ENCODE assay signal across 18 cellular contexts in genomic region chr1:24111264-24111997, GRCh38. TPM values are rescaled to one million over a fixed set of nuclear protein-coding genes. Genes with fewer than 3 reads are reported as not detected.
A peak's percentile ranks its signal among the peaks of the same experiment; 100 is the strongest.
DNase-seq lines count a peak whose midpoint lies in the region; ATAC-seq and TF ChIP-seq lines count a peak whose summit lies in the region.
"Had no signal": no experiment of that assay in that cellular context is flagged by ENCODE, and none has a peak within 500 bp of the region (broad histone marks: within the 10 kb centered on the region; RNA-seq: fewer than 3 reads in every experiment).

No MANE protein-coding gene starts in this region.

- H3K27me3 ChIP-seq in BLaER1: no peaks in the 10 kb centered on the region
- H3K27me3 ChIP-seq in prostate gland (replicated peaks; ENCODE audit: insufficient read depth): no peaks in the 10 kb centered on the region
- H3K27me3 ChIP-seq: sigmoid colon had no signal

- no peak overlapping the region for H3K27ac ChIP-seq in BLaER1
- peak overlapping the region in 1 of 2 donors; percentile 7 for H3K27ac ChIP-seq in prostate gland
- H3K27ac ChIP-seq: dorsolateral prefrontal cortex had no signal

- 22% methylated on average over 20 of the region's 20 CpGs for WGBS in prostate gland

- H3K9me3 ChIP-seq in BLaER1 (no peaks in the 10 kb centered on the region), prostate gland (no peaks in the 10 kb centered on the region)
- H3K9me3 ChIP-seq: sigmoid colon had no signal

- no peak overlapping the region for H3K9ac ChIP-seq in BLaER1

- no peak for TF ChIP-seq CTCF in prostate gland (IDR thresholded peaks at IDR 0.05)

- H4K20me1 ChIP-seq in BLaER1: no peaks in the 10 kb centered on the region

- H3K4me3 ChIP-seq in BLaER1 (no peak overlapping the region), prostate gland (no peak overlapping the region)

- ATAC-seq in Right ventricle myocardium superior (ENCODE audit: poor library complexity) (peak; percentile 35), GM18907 (IDR thresholded peaks at IDR 0.05; ENCODE audit: unreplicated experiment) (no peak)

- peak; percentile 45 for DNase-seq in amniotic epithelial cell (ENCODE audit: low read depth)
- DNase-seq in Right ventricle myocardium superior: peak; percentile 56
- peak; percentile 50 for DNase-seq in prostate gland (ENCODE audit: low spot score)
- DNase-seq in NCI-H526 (lab: John Stamatoyannopoulos, UW): no peak
- DNase-seq in NCI-H69 (lab: John Stamatoyannopoulos, UW): no peak
- DNase-seq in pons (ENCODE audit: low spot score): no peak
- DNase-seq: activated CD4-positive, alpha-beta T cell treated with anti-CD3 and anti-CD28 coated beads, Interleukin-2, amount 10 ng/mL, durations not matched to agents 7 days and 5 days; activated T-cell treated with anti-CD3 and anti-CD28 coated beads, Interleukin-2, amount 50 U/mL, for 24 hours; Calu3; GOT3; NCI-H2029; NCI-H774; sigmoid colon had no signal

- no peaks in the 10 kb centered on the region for H3K36me3 ChIP-seq in BLaER1
- no peaks in the 10 kb centered on the region for H3K36me3 ChIP-seq in prostate gland
- H3K36me3 ChIP-seq: sigmoid colon had no signal

- intact Hi-C loops in Right ventricle myocardium superior (cut with DNase I) (loop anchor here (5.0 kb wide), 1 partner anchor 39 kb away; no protein-coding TSS in a partner anchor), prostate gland (cut with DNase I) (no loop called here)

- no peak for TF ChIP-seq POLR2A in prostate gland (IDR thresholded peaks at IDR 0.05)

- H3K4me1 ChIP-seq in BLaER1 (peaks cover 23% of the 10 kb centered on the region), prostate gland (replicated peaks) (no peaks in the 10 kb centered on the region)

- peak overlapping the region; percentile 75 for H3K4me2 ChIP-seq in BLaER1

RNA-seq across cellular contexts. Expression of gene MYOM3, which starts 0.5 kb away (rescaled TPM):
- 396 TPM for total RNA-seq in Right ventricle myocardium superior
- total RNA-seq in prostate gland: 10 to 100 TPM in 1 of 2 donors, 1 to 10 TPM in 1; 3.3 to 28.5 TPM
- total RNA-seq: activated CD4-positive, alpha-beta T cell treated with anti-CD3 and anti-CD28 coated beads, Interleukin-2, amount 10 ng/mL, durations not matched to agents 7 days and 5 days had no signal

RNA-seq across cellular contexts. Expression of gene IL22RA1, which starts 31.5 kb away (rescaled TPM):
- 0.16 TPM for total RNA-seq in Right ventricle myocardium superior
- 1 to 10 TPM in 1 of 2 donors, under 1 TPM in 1; 0.82 to 1.0 TPM for total RNA-seq in prostate gland
- total RNA-seq: activated CD4-positive, alpha-beta T cell treated with anti-CD3 and anti-CD28 coated beads, Interleukin-2, amount 10 ng/mL, durations not matched to agents 7 days and 5 days; glomerular endothelial cell; myocyte had no signal

Comparison
In these comparisons a context has a peak if more than half of its experiments do, and no peak if none do; other contexts are left out.
1. DNase-seq: peak in amniotic epithelial cell (single experiment), Right ventricle myocardium superior (single experiment) and prostate gland (single experiment); none in NCI-H526 (0 of 2), NCI-H69 (single experiment) and pons (single experiment).
2. RNA of gene MYOM3, which starts 0.5 kb away (total RNA-seq): 396 TPM in Right ventricle myocardium superior (single experiment); 3.3 to 28.5 TPM in prostate gland; every median in the first group is over 10 times any median in the second.